Comparison of ENCODE assay signal across 1 cellular context in genomic region chr9:111484564-111484878, GRCh38.
TF ChIP-seq lines count a peak whose summit lies in the region.

No MANE protein-coding gene starts in this region.

TF ChIP-seq in K562, 482 proteins besides CTCF, POLR2A, EP300 and RAD21 (continued from another document and continues in another):
- TF ChIP-seq ZMIZ1 (IDR thresholded peaks at IDR 0.05; ENCODE audit: low read depth in 2 of 2, low read length in 2 of 2) (no peak), GABPB1 (CRISPR knock-in tag; IDR thresholded peaks at IDR 0.05) (no peak), FOSL1 (tag; conservative IDR thresholded peaks at IDR 0.05) (0 out of 2 replicates have a peak, but pooled peaks have one; percentile 2), FOXK2 (conservative IDR thresholded peaks at IDR 0.05 in 1 of 2, IDR thresholded peaks at IDR 0.05 in 1 of 2; ENCODE audit: low read depth in 2 of 2) (0 out of 4 replicates have a peak, but pooled peaks of 1 of the 2 experiments have one; percentile 2), TRIM24 (IDR thresholded peaks at IDR 0.05) (no peak), ZNF274 (IDR thresholded peaks at IDR 0.05; ENCODE audit: borderline replicate concordance, low read depth, low read length) (no peak), NUFIP1 (IDR thresholded peaks at IDR 0.05; ENCODE audit: partially characterized antibody) (no peak), GABPB2 (CRISPR knock-in tag; conservative IDR thresholded peaks at IDR 0.05) (no peak), ELK3 (CRISPR knock-in tag; IDR thresholded peaks at IDR 0.05) (no peak), TAF1 (IDR thresholded peaks at IDR 0.05; ENCODE audit: control insufficient read depth, extremely low read depth, insufficient read depth, low read length, severe bottlenecking) (no peak), TEAD4 (IDR thresholded peaks at IDR 0.05; ENCODE audit: low read length) (peak; percentile 1; the same call in 1 of the 2 replicates), TEAD4 (CRISPR knock-in tag; IDR thresholded peaks at IDR 0.05; ENCODE audit: borderline replicate concordance) (no peak), MAZ (CRISPR knock-in tag; conservative IDR thresholded peaks at IDR 0.05 in 1 of 2, IDR thresholded peaks at IDR 0.05 in 1 of 2) (no peak), HNRNPLL (IDR thresholded peaks at IDR 0.05; ENCODE audit: low read depth, low read length, poor library complexity, severe bottlenecking) (no peak), E2F1 (CRISPR knock-in tag; IDR thresholded peaks at IDR 0.05) (0 out of 2 replicates have a peak, but pooled peaks have one; percentile 11), CREBBP (IDR thresholded peaks at IDR 0.05; ENCODE audit: low read depth, low read length) (no peak), MLLT1 (IDR thresholded peaks at IDR 0.05) (0 out of 4 replicates have a peak, but pooled peaks of 1 of the 2 experiments have one; percentile 1), ELF2 (CRISPR knock-in tag; IDR thresholded peaks at IDR 0.05) (no peak), SREBF2 (CRISPR knock-in tag; IDR thresholded peaks at IDR 0.05) (no peak), TARDBP (IDR thresholded peaks at IDR 0.05) (no peak), ZKSCAN3 (CRISPR knock-in tag; IDR thresholded peaks at IDR 0.05) (no peak), POLR2B (IDR thresholded peaks at IDR 0.05; ENCODE audit: low read depth, partially characterized antibody) (peak; percentile 1), TFAM (CRISPR knock-in tag; conservative IDR thresholded peaks at IDR 0.05) (no peak), NFE2 (IDR thresholded peaks at IDR 0.05; ENCODE audit: low read depth) (no peak), ZNF431 (CRISPR knock-in tag; IDR thresholded peaks at IDR 0.05) (no peak), ELF1 (tag; IDR thresholded peaks at IDR 0.05) (no peak), ESRRB (CRISPR knock-in tag; IDR thresholded peaks at IDR 0.05; ENCODE audit: borderline replicate concordance) (no peak), NKRF (IDR thresholded peaks at IDR 0.05; ENCODE audit: borderline replicate concordance) (no peak), CEBPG (CRISPR knock-in tag; IDR thresholded peaks at IDR 0.05) (no peak), CEBPG (tag; conservative IDR thresholded peaks at IDR 0.05 in 1 of 2, IDR thresholded peaks at IDR 0.05 in 1 of 2) (peak; percentile 27 to 32; a peak in 2 of 4 replicates), LEF1 (IDR thresholded peaks at IDR 0.05) (no peak)
- TF ChIP-seq, protein P1, sequence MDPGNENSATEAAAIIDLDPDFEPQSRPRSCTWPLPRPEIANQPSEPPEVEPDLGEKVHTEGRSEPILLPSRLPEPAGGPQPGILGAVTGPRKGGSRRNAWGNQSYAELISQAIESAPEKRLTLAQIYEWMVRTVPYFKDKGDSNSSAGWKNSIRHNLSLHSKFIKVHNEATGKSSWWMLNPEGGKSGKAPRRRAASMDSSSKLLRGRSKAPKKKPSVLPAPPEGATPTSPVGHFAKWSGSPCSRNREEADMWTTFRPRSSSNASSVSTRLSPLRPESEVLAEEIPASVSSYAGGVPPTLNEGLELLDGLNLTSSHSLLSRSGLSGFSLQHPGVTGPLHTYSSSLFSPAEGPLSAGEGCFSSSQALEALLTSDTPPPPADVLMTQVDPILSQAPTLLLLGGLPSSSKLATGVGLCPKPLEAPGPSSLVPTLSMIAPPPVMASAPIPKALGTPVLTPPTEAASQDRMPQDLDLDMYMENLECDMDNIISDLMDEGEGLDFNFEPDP (CRISPR knock-in tag; IDR thresholded peaks at IDR 0.05) = no peak
- TF ChIP-seq, protein P2, sequence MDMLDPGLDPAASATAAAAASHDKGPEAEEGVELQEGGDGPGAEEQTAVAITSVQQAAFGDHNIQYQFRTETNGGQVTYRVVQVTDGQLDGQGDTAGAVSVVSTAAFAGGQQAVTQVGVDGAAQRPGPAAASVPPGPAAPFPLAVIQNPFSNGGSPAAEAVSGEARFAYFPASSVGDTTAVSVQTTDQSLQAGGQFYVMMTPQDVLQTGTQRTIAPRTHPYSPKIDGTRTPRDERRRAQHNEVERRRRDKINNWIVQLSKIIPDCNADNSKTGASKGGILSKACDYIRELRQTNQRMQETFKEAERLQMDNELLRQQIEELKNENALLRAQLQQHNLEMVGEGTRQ (CRISPR knock-in tag; IDR thresholded peaks at IDR 0.05) = no peak
- TF ChIP-seq, protein P3, sequence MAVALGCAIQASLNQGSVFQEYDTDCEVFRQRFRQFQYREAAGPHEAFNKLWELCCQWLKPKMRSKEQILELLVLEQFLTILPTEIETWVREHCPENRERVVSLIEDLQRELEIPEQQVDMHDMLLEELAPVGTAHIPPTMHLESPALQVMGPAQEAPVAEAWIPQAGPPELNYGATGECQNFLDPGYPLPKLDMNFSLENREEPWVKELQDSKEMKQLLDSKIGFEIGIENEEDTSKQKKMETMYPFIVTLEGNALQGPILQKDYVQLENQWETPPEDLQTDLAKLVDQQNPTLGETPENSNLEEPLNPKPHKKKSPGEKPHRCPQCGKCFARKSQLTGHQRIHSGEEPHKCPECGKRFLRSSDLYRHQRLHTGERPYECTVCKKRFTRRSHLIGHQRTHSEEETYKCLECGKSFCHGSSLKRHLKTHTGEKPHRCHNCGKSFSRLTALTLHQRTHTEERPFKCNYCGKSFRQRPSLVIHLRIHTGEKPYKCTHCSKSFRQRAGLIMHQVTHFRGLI (CRISPR knock-in tag; IDR thresholded peaks at IDR 0.05) = no peak
- TF ChIP-seq, protein P4, sequence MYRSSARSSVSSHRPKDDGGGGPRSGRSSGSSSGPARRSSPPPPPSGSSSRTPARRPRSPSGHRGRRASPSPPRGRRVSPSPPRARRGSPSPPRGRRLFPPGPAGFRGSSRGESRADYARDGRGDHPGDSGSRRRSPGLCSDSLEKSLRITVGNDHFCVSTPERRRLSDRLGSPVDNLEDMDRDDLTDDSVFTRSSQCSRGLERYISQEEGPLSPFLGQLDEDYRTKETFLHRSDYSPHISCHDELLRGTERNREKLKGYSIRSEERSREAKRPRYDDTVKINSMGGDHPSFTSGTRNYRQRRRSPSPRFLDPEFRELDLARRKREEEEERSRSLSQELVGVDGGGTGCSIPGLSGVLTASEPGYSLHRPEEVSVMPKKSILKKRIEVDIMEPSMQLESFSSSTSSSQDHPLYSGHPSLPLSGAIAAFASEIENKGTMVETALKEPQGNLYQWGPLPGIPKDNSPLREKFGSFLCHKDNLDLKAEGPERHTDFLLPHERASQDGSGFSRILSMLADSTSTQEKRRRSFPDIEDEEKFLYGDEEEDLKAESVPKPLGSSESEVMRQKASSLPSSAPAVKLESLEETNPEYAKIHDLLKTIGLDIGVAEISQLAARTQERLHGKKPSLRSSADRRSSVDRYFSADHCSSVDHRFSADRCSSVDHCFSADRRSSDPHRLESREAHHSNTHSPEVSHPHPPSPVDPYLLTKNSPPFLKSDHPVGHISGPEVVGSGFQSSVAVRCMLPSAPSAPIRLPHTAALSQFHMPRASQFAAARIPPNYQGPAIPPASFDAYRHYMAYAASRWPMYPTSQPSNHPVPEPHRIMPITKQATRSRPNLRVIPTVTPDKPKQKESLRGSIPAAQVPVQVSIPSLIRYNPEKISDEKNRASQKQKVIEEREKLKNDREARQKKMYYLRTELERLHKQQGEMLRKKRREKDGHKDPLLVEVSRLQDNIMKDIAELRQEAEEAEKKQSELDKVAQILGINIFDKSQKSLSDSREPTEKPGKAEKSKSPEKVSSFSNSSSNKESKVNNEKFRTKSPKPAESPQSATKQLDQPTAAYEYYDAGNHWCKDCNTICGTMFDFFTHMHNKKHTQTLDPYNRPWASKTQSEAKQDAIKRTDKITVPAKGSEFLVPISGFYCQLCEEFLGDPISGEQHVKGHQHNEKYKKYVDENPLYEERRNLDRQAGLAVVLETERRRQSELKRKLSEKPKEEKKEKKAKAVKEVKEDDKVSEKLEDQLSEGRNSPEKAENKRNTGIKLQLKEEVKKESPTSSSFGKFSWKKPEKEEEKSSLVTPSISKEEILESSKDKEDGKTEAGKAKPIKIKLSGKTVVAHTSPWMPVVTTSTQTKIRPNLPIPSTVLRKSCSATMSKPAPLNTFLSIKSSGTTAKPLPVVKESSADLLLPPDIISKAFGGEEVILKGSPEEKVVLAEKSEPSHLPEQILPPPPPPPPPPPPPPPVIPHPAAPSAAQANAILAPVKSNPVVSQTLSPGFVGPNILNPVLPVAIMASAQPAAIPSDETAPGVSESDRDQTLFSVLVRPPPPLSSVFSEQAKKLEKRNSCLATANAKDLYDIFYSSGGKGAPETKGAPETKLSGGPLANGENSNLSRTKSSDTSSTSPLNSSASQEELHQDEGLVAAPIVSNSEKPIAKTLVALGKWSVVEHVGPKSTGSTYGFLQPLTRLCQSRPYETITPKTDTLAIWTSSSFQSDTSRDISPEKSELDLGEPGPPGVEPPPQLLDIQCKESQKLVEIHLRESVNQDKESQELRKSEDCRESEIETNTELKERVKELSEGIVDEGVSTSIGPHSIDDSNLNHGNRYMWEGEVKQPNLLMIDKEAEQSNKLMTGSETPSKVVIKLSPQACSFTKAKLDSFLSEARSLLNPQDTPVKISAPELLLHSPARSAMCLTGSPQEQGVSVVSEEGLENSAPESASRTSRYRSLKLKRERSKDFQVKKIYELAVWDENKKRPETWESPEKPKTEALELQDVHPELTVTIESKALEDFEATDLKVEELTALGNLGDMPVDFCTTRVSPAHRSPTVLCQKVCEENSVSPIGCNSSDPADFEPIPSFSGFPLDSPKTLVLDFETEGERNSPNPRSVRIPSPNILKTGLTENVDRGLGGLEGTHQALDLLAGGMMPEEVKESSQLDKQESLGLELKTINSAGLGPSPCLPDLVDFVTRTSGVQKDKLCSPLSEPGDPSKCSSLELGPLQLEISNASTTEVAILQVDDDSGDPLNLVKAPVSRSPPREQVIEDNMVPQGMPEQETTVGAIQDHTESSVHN (IDR thresholded peaks at IDR 0.05; ENCODE audit: borderline replicate concordance in 1 of 2, low read depth in 1 of 2) = no peak
